9 cellular contexts compared by ENCODE assay signal in the genomic region with DNA sequence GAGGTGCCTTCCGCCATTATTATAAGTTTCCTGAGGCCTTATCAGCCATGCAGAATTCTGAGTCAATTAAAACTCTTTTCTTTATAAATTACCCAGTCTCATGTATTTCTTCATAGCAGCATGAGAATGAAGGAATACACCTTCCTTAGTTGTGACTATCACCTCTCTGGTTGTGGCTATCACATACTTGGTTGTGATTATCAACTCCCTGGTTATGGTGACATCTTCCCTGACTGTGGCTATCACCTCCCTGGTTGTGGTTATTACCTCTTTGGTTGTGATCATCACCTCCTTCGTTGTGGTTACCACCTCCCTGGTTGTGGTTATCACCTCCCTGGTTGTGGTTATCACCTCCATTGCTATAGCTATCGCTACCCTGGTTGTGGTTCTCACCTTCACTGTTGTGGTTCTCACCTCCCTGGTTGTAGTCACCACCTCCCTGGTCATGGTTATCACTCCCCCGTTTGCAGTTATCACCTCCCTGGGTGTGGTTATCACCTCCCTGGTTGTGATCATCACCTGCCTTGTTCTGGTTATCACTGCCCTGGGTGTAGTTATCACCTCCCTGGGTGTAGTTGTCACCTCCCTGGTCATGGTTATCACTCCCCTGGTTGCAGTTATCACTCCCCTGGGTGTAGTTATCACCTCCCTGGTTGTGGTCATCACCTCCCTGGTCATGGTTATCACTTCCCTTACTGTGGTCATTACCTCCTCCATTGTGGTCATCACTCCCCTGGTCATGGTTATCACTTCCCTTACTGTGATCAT.
"Had no signal": no experiment of that assay in that cellular context is flagged by ENCODE, and none has a peak within 500 bp of the region (broad histone marks: within the 10 kb centered on the region; RNA-seq: fewer than 3 reads in every experiment).

No MANE protein-coding gene starts in this region.

- H3K36me3 ChIP-seq: brain microvascular endothelial cell, lower lobe of right lung had no signal

- H3K36me3 Mint-ChIP-seq: naive B cell had no signal

- H3K4me3 Mint-ChIP-seq: naive B cell had no signal

- H3K4me3 ChIP-seq: lower lobe of right lung, smooth muscle cell, testis had no signal

- H3K9me3 ChIP-seq: lower lobe of right lung, testis had no signal

- DNase-seq: brain microvascular endothelial cell; glutamatergic neuron; left cardiac atrium; lower lobe of right lung; naive B cell; stimulated activated naive CD4-positive, alpha-beta T cell; testis had no signal

- H3K27ac ChIP-seq: brain microvascular endothelial cell, lower lobe of right lung, testis had no signal

- H3K4me1 ChIP-seq: lower lobe of right lung, testis had no signal

- ATAC-seq: esophagus mucosa, left cardiac atrium, lower lobe of right lung had no signal

- H3K27me3 ChIP-seq: brain microvascular endothelial cell, testis had no signal
